ENCODE assay signal across 7 cellular contexts in the genomic region with DNA sequence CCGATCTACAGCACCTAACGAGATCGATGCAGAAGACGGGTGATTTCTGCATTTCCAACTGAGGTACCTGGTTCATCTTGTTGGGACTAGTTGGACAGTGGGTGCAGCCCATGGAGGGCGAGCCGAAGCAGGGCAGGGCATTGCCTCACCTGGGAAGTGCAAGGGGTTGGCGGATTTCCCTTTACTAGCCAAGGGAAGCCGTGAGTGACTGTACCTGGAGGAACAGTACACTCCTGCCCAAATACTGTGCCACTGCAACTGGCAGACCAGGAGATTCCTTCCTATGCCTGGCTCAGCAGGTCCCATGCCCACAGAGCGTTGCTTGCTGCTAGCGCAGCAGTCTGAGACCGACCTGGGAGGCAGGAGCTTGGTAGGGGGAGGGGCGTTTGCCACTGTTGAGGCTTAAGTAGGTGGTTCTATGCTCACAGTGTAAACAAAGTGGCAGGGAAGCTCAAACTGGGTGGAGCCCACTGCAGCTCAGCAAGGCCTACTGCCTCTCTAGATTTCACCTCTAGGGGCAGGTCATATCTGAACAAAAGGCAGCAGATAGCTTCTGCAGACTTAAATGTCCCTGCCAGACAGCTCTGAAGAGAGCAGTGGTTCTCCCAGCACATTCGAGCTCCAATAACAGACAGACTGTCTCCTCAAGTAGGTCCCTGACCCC. TPM values are rescaled to one million over a fixed set of nuclear protein-coding genes. Genes with fewer than 3 reads are reported as not detected.
A peak's percentile ranks its signal among the peaks of the same experiment; 100 is the strongest.
DNase-seq lines count a peak whose midpoint lies in the region; ATAC-seq, FAIRE-seq and TF ChIP-seq lines count a peak whose summit lies in the region.
"Not testable (repeated sequence)": the region's sequence is repeated elsewhere in the genome, so short reads cannot be mapped to it uniquely, and the experiment has no call there.

No MANE protein-coding gene starts in this region.

- CTCF ChIA-PET in H1 (lab: Charles Lee; ENCODE audit: partially characterized antibody) = interaction anchor here (0.7 to 4.1 kb wide), 21 partner anchors 9 to 198 kb away, joined by 3 to 17 read pairs (median 4); no protein-coding TSS in a partner anchor

- not testable (repeated sequence) for H2BK20ac ChIP-seq in H1 (ENCODE audit: low read length)

- H3K27ac ChIP-seq in H1 (ENCODE audit: low read depth, low read length) = not testable (repeated sequence)
- H3K27ac ChIP-seq in neutrophil = peak overlapping the region; percentile 91

- POLR2A ChIA-PET in H1 (lab: Charles Lee; ENCODE audit: partially characterized antibody) = interaction anchor here (0.6 kb wide), 1 partner anchor 78 kb away, joined by 3 read pairs; no protein-coding TSS in a partner anchor

- not testable (repeated sequence) for H2BK12ac ChIP-seq in H1 (ENCODE audit: low read depth, low read length)

- peak; percentile 83 for DNase-seq in ELF-1 (ENCODE audit: low read depth, low spot score)
- peak; percentile 14 for DNase-seq in Jurkat, Clone E6-1 (ENCODE audit: low read depth, low spot score)
- DNase-seq in NCI-H526 treated with DMSO at 0.1 percent for 48 hours (lab: John Stamatoyannopoulos, UW) = peak; percentile 29
- DNase-seq in T-helper 17 cell = not testable (repeated sequence)
- peak in 1 of 2 experiments; percentile 31 for DNase-seq in H1 (ENCODE audit: low read depth in 1 of 2, low spot score in 2 of 2)
- DNase-seq in islet precursor cell = peak; percentile 72

- not testable (repeated sequence) for TF ChIP-seq POLR2A in H1 (IDR thresholded peaks at IDR 0.05; ENCODE audit: control extremely low read depth in 1 of 2, low read depth in 2 of 2, low read length in 2 of 2)

- FAIRE-seq in H1 (lab: Jason Lieb, UNC) = not testable (repeated sequence)

- H3K36me3 Mint-ChIP-seq in T-helper 17 cell (ENCODE audit: low read depth) = not testable (repeated sequence)

- TF ChIP-seq RAD21 in H1 (IDR thresholded peaks at IDR 0.05 in 1 of 2, conservative IDR thresholded peaks at IDR 0.05 in 1 of 2; ENCODE audit: low read depth in 2 of 2, low read length in 2 of 2) = 0 out of 4 replicates have a peak, but pooled peaks of 1 of the 2 experiments have one; percentile 8

- not testable (repeated sequence) for H3K9ac ChIP-seq in H1 (replicated peaks in 1 of 4; ENCODE audit: extremely low read depth in 1 of 4, low read depth in 3 of 4, low read length in 3 of 4)

- H3K4me3 ChIP-seq in Jurkat, Clone E6-1 (ENCODE audit: low read length); H1 (ENCODE audit: extremely low read depth in 1 of 4, insufficient read depth in 2 of 4, low read depth in 3 of 4, low read length in 4 of 4): not testable (repeated sequence)
- H3K4me3 ChIP-seq in neutrophil (ENCODE audit: low read depth in 1 of 2, low read length in 1 of 2) = peak overlapping the region; percentile 19 to 46

- H3K23me2 ChIP-seq in H1 (ENCODE audit: low read depth, low read length) = not testable (repeated sequence)

- not testable (repeated sequence) for H3K4me2 ChIP-seq in H1 (ENCODE audit: insufficient read depth in 1 of 2, low read depth in 2 of 2, low read length in 2 of 2)

- H3K27ac Mint-ChIP-seq in T-helper 17 cell = not testable (repeated sequence)

- H3K36me3 ChIP-seq in H1 (ENCODE audit: control insufficient read depth in 2 of 4, insufficient read depth in 4 of 4, low read length in 3 of 4); neutrophil: not testable (repeated sequence)

- TF ChIP-seq EP300 in H1 (IDR thresholded peaks at IDR 0.05; ENCODE audit: borderline replicate concordance in 1 of 2, low read depth in 2 of 2, low read length in 2 of 2) = not testable (repeated sequence)

- H3K56ac ChIP-seq in H1 (replicated peaks; ENCODE audit: insufficient read length, low read depth, low read length) = not testable (repeated sequence)

- H2BK5ac ChIP-seq in H1 (ENCODE audit: low read depth, low read length) = not testable (repeated sequence)

- H3K4me1 ChIP-seq in H1 (replicated peaks in 1 of 4; ENCODE audit: control insufficient read depth in 3 of 4, insufficient read depth in 4 of 4, low read length in 3 of 4) = not testable (repeated sequence)
- H3K4me1 ChIP-seq in neutrophil (ENCODE audit: control insufficient read depth in 1 of 2, insufficient read depth in 1 of 2, low read depth in 1 of 2, low read length in 1 of 2) = peaks cover 48 to 71% of the 10 kb centered on the region in 2 experiments

- peak; percentile 21 for ATAC-seq in T-helper 17 cell

- H2BK120ac ChIP-seq in H1 (replicated peaks; ENCODE audit: low read depth, low read length) = not testable (repeated sequence)

- not testable (repeated sequence) for H3K4me3 Mint-ChIP-seq in T-helper 17 cell

- peak overlapping the region; percentile 61; the same call in 1 of the 2 replicates for H2BK15ac ChIP-seq in H1 (ENCODE audit: low read length)

- not testable (repeated sequence) for H3K27me3 ChIP-seq in H1 (replicated peaks in 1 of 4; ENCODE audit: control insufficient read depth in 3 of 4, extremely low read depth in 1 of 4, insufficient read depth in 3 of 4, low read length in 3 of 4); neutrophil

- not testable (repeated sequence) for H3K79me1 ChIP-seq in H1 (ENCODE audit: low read depth, low read length)

- H4K5ac ChIP-seq in H1 (ENCODE audit: insufficient read length, low read depth, low read length) = peak overlapping the region; percentile 15

- H4K91ac ChIP-seq in H1 (replicated peaks; ENCODE audit: insufficient read length, low read length) = not testable (repeated sequence)

- not testable (repeated sequence) for H3K14ac ChIP-seq in H1 (ENCODE audit: insufficient read length)

- not testable (repeated sequence) for H3K9me3 ChIP-seq in T-helper 17 cell (ENCODE audit: control insufficient read depth, low read length, poor library complexity, severe bottlenecking); H1 (ENCODE audit: insufficient read depth in 2 of 2, low read depth in 1 of 2, low read length in 1 of 2); neutrophil

- not testable (repeated sequence) for H3K18ac ChIP-seq in H1 (ENCODE audit: extremely low read depth, low read length)

- not testable (repeated sequence) for H3K79me2 ChIP-seq in H1 (ENCODE audit: control insufficient read depth in 1 of 2, insufficient read depth in 2 of 2, low read length in 2 of 2)

- peaks cover 29% of the 10 kb centered on the region for H3K4me1 Mint-ChIP-seq in T-helper 17 cell

- H4K20me1 ChIP-seq in H1 (replicated peaks in 1 of 2; ENCODE audit: control insufficient read depth in 1 of 2, insufficient read depth in 2 of 2, low read length in 2 of 2) = not testable (repeated sequence)

- H3K27me3 Mint-ChIP-seq in T-helper 17 cell = not testable (repeated sequence)

- WGBS in H1 (ENCODE audit: extremely low coverage in 1 of 2, insufficient coverage in 1 of 2, insufficient read length in 1 of 2, insufficient replicate concordance in 2 of 2, low coverage in 1 of 2, low lambda C conversion rate in 2 of 2, missing lambda C conversion rate in 1 of 2), 2 experiments = 82% methylated on average over 13 of the region's 13 CpGs; no CpG with 5 or more reads in 1 of the 2 experiments

- H3K4ac ChIP-seq in H1 (replicated peaks; ENCODE audit: insufficient read length, low read depth, low read length) = not testable (repeated sequence)

- H4K8ac ChIP-seq in H1 (ENCODE audit: extremely low read depth, insufficient read depth, low read length) = not testable (repeated sequence)

- TF ChIP-seq CTCF in H1 (IDR thresholded peaks at IDR 0.05; ENCODE audit: control extremely low read depth in 1 of 3, insufficient read depth in 1 of 3, low read depth in 1 of 3, low read length in 3 of 3) = peak in 1 of 3 experiments; percentile 40; a peak in 2 of 4 replicates
- TF ChIP-seq CTCF in neutrophil (IDR thresholded peaks at IDR 0.05) = not testable (repeated sequence)

- not testable (repeated sequence) for H2AK5ac ChIP-seq in H1 (ENCODE audit: low read depth, low read length)

- peak overlapping the region; percentile 68; the same call in 1 of the 2 replicates for H2AFZ ChIP-seq in H1 (ENCODE audit: low read length)

- not testable (repeated sequence) for H3K23ac ChIP-seq in H1 (ENCODE audit: insufficient read length)

TF ChIP-seq in H1, 55 proteins besides CTCF, POLR2A, EP300 and RAD21:
- TF ChIP-seq RBBP5 (IDR thresholded peaks at IDR 0.05; ENCODE audit: borderline replicate concordance, low read depth, low read length) = peak; percentile 47; the same call in 1 of the 2 replicates
TF ChIP-seq in H1: peak in this region for 1; not testable (repeated sequence) for 54.

RNA-seq across cellular contexts. Expression of gene EEPD1, which starts 32.9 kb away (rescaled TPM):
- 24.7 TPM for polyA plus RNA-seq in Jurkat, Clone E6-1 (2012; ENCODE audit: insufficient read depth, insufficient read length)
- 10 to 100 TPM; 15.7 to 20.7 TPM for total RNA-seq in T-helper 17 cell
- 5.7 and 7.8 TPM in 2 replicates for total RNA-seq in H1 (2021; fragmentation: NEBNext Ultra II Directional; extraction: Animal tissue kit (Norgen Biotek cat#: 25700))
- polyA plus RNA-seq in H1 (2011; rRNA removed) = 3.1 and 5.5 TPM in 2 replicates
- 5.7 TPM for polyA plus RNA-seq in H1 (2011; cell fraction: cytosol; rRNA removed)
- 7.1 TPM for polyA plus RNA-seq in H1 (2011; cell fraction: nucleus; rRNA removed)
- 7.2 to 9.2 TPM (median 8.5 TPM) in 4 replicates for polyA plus RNA-seq in H1 (2012, experiment 1 of 2)
- 4.9 TPM for polyA plus RNA-seq in H1 (2012, experiment 2 of 2)
- 6.3 TPM for polyA plus RNA-seq in H1 (2013, experiment 1 of 2)
- polyA plus RNA-seq in H1 (2013, experiment 2 of 2) = 6.8 TPM
- 4.5 and 4.8 TPM in 2 replicates for polyA minus RNA-seq in H1 (2011; rRNA and poly(A)+ RNA removed)
- polyA minus RNA-seq in H1 (2011; cell fraction: cytosol; rRNA and poly(A)+ RNA removed) = 5.0 TPM
- 10.7 TPM for polyA minus RNA-seq in H1 (2011; cell fraction: nucleus; rRNA and poly(A)+ RNA removed)
